ENCODE assay signal across 1 cellular context in the genomic region with DNA sequence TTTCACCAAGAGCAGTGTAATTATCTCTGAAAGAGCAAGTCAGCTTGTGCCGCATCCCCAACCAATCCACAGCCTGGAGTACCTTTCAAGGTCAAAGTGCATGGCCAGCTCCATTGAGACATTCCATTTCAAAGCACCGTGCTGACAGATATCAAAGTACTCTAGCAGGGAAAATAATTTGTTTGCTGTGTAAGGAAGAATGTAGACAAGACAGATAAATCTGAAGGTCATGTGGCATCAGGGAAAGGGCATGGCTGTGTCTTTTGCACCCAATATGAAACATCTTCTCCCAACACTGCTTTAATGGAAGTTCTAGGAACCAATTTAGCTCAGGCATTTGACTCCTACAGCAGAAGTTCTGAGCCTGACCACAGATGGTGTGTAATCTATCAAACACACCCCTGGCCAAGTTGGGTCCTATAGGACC.
TF ChIP-seq lines count a peak whose summit lies in the region.

No MANE protein-coding gene starts in this region.

TF ChIP-seq in HepG2, 621 proteins besides CTCF, POLR2A, EP300 and RAD21 (continued from another document and continues in another):
- TF ChIP-seq, protein P1, sequence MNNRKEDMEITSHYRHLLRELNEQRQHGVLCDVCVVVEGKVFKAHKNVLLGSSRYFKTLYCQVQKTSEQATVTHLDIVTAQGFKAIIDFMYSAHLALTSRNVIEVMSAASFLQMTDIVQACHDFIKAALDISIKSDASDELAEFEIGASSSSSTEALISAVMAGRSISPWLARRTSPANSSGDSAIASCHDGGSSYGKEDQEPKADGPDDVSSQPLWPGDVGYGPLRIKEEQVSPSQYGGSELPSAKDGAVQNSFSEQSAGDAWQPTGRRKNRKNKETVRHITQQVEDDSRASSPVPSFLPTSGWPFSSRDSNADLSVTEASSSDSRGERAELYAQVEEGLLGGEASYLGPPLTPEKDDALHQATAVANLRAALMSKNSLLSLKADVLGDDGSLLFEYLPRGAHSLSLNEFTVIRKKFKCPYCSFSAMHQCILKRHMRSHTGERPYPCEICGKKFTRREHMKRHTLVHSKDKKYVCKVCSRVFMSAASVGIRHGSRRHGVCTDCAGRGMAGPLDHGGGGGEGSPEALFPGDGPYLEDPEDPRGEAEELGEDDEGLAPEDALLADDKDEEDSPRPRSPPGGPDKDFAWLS (CRISPR knock-in tag; IDR thresholded peaks at IDR 0.05; ENCODE audit: borderline replicate concordance) = no peak
- TF ChIP-seq XBP1 (CRISPR knock-in tag; IDR thresholded peaks at IDR 0.05) (no peak), FOXO1 (CRISPR knock-in tag; IDR thresholded peaks at IDR 0.05) (peak; percentile 75), POGZ (CRISPR knock-in tag; IDR thresholded peaks at IDR 0.05) (peak; percentile 66; the same call in 1 of the 2 replicates), CEBPG (CRISPR knock-in tag; IDR thresholded peaks at IDR 0.05) (peak; percentile 59), LCORL (IDR thresholded peaks at IDR 0.05) (no peak), LCORL (CRISPR knock-in tag; IDR thresholded peaks at IDR 0.05) (peak; percentile 40; the same call in 1 of the 2 replicates), ZNF552 (CRISPR knock-in tag; IDR thresholded peaks at IDR 0.05; ENCODE audit: borderline replicate concordance) (no peak), GATAD2A (CRISPR knock-in tag; IDR thresholded peaks at IDR 0.05) (peak; percentile 80), FOXP1 (IDR thresholded peaks at IDR 0.05) (no peak), FOXP1 (CRISPR knock-in tag; IDR thresholded peaks at IDR 0.05) (peak; percentile 60; the same call in 1 of the 2 replicates), ZNF556 (CRISPR knock-in tag; IDR thresholded peaks at IDR 0.05; ENCODE audit: borderline replicate concordance) (0 out of 2 replicates have a peak, but pooled peaks have one; percentile 49), TEAD3 (CRISPR knock-in tag; optimal IDR thresholded peaks at IDR 0.05; ENCODE audit: borderline replicate concordance) (peak; percentile 89), ZNF619 (CRISPR knock-in tag; IDR thresholded peaks at IDR 0.05) (no peak), ZNF383 (CRISPR knock-in tag; IDR thresholded peaks at IDR 0.05; ENCODE audit: borderline replicate concordance) (0 out of 2 replicates have a peak, but pooled peaks have one; percentile 35), HOXA9 (CRISPR knock-in tag; IDR thresholded peaks at IDR 0.05; ENCODE audit: borderline replicate concordance) (no peak), TAF1 (CRISPR knock-in tag; IDR thresholded peaks at IDR 0.05) (no peak), PHF5A (CRISPR knock-in tag; IDR thresholded peaks at IDR 0.05; ENCODE audit: low read depth, unreplicated experiment) (peak; percentile 32), ZBTB38 (CRISPR knock-in tag; IDR thresholded peaks at IDR 0.05) (no peak), NFKBIZ (CRISPR knock-in tag; IDR thresholded peaks at IDR 0.05) (peak; percentile 73; the same call in 1 of the 2 replicates), YEATS2 (CRISPR knock-in tag; IDR thresholded peaks at IDR 0.05; ENCODE audit: borderline replicate concordance) (no peak), TOE1 (CRISPR knock-in tag; IDR thresholded peaks at IDR 0.05) (no peak), ZNF205 (CRISPR knock-in tag; IDR thresholded peaks at IDR 0.05) (0 out of 2 replicates have a peak, but pooled peaks have one; percentile 23), ZSCAN29 (CRISPR knock-in tag; conservative IDR thresholded peaks at IDR 0.05) (0 out of 2 replicates have a peak, but pooled peaks have one; percentile 62), MEIS2 (CRISPR knock-in tag; IDR thresholded peaks at IDR 0.05) (peak; percentile 43; the same call in 1 of the 2 replicates), THAP11 (CRISPR knock-in tag; IDR thresholded peaks at IDR 0.05) (0 out of 2 replicates have a peak, but pooled peaks have one; percentile 34), HNF4A (CRISPR knock-in tag; IDR thresholded peaks at IDR 0.05) (peak; percentile 92), GFI1 (CRISPR knock-in tag; IDR thresholded peaks at IDR 0.05; ENCODE audit: borderline replicate concordance) (peak; percentile 69; the same call in 1 of the 2 replicates), YEATS4 (CRISPR knock-in tag; IDR thresholded peaks at IDR 0.05; ENCODE audit: borderline replicate concordance) (0 out of 2 replicates have a peak, but pooled peaks have one; percentile 20), NR2F2 (IDR thresholded peaks at IDR 0.05; ENCODE audit: borderline replicate concordance, low read depth) (peak; percentile 87), NFYB (CRISPR knock-in tag; IDR thresholded peaks at IDR 0.05) (peak; percentile 50; the same call in 1 of the 2 replicates), ZNF24 (IDR thresholded peaks at IDR 0.05) (no peak), ZNF644 (CRISPR knock-in tag; IDR thresholded peaks at IDR 0.05; ENCODE audit: low read depth) (peak; percentile 92)
- TF ChIP-seq, protein P2, sequence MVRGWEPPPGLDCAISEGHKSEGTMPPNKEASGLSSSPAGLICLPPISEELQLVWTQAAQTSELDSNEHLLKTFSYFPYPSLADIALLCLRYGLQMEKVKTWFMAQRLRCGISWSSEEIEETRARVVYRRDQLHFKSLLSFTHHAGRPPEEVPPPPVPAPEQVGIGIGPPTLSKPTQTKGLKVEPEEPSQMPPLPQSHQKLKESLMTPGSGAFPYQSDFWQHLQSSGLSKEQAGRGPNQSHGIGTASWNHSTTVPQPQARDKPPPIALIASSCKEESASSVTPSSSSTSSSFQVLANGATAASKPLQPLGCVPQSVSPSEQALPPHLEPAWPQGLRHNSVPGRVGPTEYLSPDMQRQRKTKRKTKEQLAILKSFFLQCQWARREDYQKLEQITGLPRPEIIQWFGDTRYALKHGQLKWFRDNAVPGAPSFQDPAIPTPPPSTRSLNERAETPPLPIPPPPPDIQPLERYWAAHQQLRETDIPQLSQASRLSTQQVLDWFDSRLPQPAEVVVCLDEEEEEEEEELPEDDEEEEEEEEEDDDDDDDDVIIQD (CRISPR knock-in tag; IDR thresholded peaks at IDR 0.05; ENCODE audit: low read depth) = peak; percentile 60; the same call in 1 of the 2 replicates
- TF ChIP-seq, protein P3, sequence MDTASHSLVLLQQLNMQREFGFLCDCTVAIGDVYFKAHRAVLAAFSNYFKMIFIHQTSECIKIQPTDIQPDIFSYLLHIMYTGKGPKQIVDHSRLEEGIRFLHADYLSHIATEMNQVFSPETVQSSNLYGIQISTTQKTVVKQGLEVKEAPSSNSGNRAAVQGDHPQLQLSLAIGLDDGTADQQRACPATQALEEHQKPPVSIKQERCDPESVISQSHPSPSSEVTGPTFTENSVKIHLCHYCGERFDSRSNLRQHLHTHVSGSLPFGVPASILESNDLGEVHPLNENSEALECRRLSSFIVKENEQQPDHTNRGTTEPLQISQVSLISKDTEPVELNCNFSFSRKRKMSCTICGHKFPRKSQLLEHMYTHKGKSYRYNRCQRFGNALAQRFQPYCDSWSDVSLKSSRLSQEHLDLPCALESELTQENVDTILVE (CRISPR knock-in tag; IDR thresholded peaks at IDR 0.05) = no peak; the same call in 1 of the 2 replicates
- TF ChIP-seq, protein P4, sequence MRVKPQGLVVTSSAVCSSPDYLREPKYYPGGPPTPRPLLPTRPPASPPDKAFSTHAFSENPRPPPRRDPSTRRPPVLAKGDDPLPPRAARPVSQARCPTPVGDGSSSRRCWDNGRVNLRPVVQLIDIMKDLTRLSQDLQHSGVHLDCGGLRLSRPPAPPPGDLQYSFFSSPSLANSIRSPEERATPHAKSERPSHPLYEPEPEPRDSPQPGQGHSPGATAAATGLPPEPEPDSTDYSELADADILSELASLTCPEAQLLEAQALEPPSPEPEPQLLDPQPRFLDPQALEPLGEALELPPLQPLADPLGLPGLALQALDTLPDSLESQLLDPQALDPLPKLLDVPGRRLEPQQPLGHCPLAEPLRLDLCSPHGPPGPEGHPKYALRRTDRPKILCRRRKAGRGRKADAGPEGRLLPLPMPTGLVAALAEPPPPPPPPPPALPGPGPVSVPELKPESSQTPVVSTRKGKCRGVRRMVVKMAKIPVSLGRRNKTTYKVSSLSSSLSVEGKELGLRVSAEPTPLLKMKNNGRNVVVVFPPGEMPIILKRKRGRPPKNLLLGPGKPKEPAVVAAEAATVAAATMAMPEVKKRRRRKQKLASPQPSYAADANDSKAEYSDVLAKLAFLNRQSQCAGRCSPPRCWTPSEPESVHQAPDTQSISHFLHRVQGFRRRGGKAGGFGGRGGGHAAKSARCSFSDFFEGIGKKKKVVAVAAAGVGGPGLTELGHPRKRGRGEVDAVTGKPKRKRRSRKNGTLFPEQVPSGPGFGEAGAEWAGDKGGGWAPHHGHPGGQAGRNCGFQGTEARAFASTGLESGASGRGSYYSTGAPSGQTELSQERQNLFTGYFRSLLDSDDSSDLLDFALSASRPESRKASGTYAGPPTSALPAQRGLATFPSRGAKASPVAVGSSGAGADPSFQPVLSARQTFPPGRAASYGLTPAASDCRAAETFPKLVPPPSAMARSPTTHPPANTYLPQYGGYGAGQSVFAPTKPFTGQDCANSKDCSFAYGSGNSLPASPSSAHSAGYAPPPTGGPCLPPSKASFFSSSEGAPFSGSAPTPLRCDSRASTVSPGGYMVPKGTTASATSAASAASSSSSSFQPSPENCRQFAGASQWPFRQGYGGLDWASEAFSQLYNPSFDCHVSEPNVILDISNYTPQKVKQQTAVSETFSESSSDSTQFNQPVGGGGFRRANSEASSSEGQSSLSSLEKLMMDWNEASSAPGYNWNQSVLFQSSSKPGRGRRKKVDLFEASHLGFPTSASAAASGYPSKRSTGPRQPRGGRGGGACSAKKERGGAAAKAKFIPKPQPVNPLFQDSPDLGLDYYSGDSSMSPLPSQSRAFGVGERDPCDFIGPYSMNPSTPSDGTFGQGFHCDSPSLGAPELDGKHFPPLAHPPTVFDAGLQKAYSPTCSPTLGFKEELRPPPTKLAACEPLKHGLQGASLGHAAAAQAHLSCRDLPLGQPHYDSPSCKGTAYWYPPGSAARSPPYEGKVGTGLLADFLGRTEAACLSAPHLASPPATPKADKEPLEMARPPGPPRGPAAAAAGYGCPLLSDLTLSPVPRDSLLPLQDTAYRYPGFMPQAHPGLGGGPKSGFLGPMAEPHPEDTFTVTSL (CRISPR knock-in tag; IDR thresholded peaks at IDR 0.05; ENCODE audit: borderline replicate concordance) = peak; percentile 41; the same call in 1 of the 2 replicates
- TF ChIP-seq, protein P5, sequence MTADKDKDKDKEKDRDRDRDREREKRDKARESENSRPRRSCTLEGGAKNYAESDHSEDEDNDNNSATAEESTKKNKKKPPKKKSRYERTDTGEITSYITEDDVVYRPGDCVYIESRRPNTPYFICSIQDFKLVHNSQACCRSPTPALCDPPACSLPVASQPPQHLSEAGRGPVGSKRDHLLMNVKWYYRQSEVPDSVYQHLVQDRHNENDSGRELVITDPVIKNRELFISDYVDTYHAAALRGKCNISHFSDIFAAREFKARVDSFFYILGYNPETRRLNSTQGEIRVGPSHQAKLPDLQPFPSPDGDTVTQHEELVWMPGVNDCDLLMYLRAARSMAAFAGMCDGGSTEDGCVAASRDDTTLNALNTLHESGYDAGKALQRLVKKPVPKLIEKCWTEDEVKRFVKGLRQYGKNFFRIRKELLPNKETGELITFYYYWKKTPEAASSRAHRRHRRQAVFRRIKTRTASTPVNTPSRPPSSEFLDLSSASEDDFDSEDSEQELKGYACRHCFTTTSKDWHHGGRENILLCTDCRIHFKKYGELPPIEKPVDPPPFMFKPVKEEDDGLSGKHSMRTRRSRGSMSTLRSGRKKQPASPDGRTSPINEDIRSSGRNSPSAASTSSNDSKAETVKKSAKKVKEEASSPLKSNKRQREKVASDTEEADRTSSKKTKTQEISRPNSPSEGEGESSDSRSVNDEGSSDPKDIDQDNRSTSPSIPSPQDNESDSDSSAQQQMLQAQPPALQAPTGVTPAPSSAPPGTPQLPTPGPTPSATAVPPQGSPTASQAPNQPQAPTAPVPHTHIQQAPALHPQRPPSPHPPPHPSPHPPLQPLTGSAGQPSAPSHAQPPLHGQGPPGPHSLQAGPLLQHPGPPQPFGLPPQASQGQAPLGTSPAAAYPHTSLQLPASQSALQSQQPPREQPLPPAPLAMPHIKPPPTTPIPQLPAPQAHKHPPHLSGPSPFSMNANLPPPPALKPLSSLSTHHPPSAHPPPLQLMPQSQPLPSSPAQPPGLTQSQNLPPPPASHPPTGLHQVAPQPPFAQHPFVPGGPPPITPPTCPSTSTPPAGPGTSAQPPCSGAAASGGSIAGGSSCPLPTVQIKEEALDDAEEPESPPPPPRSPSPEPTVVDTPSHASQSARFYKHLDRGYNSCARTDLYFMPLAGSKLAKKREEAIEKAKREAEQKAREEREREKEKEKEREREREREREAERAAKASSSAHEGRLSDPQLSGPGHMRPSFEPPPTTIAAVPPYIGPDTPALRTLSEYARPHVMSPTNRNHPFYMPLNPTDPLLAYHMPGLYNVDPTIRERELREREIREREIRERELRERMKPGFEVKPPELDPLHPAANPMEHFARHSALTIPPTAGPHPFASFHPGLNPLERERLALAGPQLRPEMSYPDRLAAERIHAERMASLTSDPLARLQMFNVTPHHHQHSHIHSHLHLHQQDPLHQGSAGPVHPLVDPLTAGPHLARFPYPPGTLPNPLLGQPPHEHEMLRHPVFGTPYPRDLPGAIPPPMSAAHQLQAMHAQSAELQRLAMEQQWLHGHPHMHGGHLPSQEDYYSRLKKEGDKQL (CRISPR knock-in tag; IDR thresholded peaks at IDR 0.05; ENCODE audit: low read depth) = 0 out of 2 replicates have a peak, but pooled peaks have one; percentile 46
- TF ChIP-seq, protein P6, sequence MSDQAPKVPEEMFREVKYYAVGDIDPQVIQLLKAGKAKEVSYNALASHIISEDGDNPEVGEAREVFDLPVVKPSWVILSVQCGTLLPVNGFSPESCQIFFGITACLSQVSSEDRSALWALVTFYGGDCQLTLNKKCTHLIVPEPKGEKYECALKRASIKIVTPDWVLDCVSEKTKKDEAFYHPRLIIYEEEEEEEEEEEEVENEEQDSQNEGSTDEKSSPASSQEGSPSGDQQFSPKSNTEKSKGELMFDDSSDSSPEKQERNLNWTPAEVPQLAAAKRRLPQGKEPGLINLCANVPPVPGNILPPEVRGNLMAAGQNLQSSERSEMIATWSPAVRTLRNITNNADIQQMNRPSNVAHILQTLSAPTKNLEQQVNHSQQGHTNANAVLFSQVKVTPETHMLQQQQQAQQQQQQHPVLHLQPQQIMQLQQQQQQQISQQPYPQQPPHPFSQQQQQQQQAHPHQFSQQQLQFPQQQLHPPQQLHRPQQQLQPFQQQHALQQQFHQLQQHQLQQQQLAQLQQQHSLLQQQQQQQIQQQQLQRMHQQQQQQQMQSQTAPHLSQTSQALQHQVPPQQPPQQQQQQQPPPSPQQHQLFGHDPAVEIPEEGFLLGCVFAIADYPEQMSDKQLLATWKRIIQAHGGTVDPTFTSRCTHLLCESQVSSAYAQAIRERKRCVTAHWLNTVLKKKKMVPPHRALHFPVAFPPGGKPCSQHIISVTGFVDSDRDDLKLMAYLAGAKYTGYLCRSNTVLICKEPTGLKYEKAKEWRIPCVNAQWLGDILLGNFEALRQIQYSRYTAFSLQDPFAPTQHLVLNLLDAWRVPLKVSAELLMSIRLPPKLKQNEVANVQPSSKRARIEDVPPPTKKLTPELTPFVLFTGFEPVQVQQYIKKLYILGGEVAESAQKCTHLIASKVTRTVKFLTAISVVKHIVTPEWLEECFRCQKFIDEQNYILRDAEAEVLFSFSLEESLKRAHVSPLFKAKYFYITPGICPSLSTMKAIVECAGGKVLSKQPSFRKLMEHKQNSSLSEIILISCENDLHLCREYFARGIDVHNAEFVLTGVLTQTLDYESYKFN (CRISPR knock-in tag; conservative IDR thresholded peaks at IDR 0.05) = peak; percentile 87
- TF ChIP-seq, protein P7, sequence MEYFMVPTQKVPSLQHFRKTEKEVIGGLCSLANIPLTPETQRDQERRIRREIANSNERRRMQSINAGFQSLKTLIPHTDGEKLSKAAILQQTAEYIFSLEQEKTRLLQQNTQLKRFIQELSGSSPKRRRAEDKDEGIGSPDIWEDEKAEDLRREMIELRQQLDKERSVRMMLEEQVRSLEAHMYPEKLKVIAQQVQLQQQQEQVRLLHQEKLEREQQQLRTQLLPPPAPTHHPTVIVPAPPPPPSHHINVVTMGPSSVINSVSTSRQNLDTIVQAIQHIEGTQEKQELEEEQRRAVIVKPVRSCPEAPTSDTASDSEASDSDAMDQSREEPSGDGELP (IDR thresholded peaks at IDR 0.05; ENCODE audit: borderline replicate concordance, low read depth) = peak; percentile 23; the same call in 1 of the 2 replicates
